ENCODE assay signal across 8 cellular contexts in the genomic region with DNA sequence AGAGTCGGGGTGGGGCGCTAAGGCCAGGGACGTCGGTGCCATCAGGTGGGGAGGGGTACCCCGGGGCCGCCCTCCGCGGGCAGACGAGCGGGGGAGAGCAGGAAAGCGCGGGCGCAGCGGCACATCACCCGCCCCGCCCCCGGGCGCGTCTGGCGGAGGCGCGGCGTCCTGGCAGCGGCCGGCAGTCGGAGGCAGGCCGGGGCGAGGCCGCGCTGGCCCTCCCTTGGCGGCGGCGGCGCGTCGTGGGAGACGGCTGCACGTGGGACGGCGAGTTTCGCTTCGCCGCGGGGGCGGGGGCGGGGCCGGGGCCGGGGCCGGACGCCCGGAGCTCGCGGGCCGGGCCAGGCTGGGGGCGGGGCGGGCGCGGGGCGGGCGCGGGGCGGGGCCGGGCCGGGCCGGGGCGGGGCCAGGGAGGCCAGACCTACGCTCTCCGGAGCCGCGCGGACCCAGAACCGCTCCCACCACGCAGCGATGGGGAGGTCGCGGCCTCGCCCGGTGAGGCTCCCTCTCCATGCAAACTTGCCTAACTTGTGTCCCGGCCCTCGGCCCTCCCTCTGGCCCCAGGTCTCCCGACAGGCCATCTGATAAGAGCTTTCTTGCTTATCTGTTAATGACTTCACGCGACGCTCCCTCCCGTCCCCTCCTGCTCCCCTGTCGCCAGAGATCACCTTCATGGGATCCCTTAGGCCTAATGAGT.
DNase-seq lines count a peak whose midpoint lies in the region; ATAC-seq and TF ChIP-seq lines count a peak whose summit lies in the region.

No MANE protein-coding gene starts in this region.

- peaks cover 38% of the 10 kb centered on the region for H3K4me1 Mint-ChIP-seq in stimulated activated naive CD8-positive, alpha-beta T cell treated with anti-CD3 and anti-CD28 coated beads, Interleukin-15, Interleukin-2, amounts not matched to agents 100 ng/mL and 50 ng/mL, for 24 hours (ENCODE audit: low read depth)

- no peaks in the 10 kb centered on the region for H3K27me3 Mint-ChIP-seq in stimulated activated naive CD8-positive, alpha-beta T cell treated with anti-CD3 and anti-CD28 coated beads, Interleukin-15, Interleukin-2, amounts not matched to agents 100 ng/mL and 50 ng/mL, for 24 hours

- peak; percentile 63 for DNase-seq in GM06990 (ENCODE audit: extremely low read depth, insufficient read length)
- DNase-seq in NCI-H345 treated with DMSO at 0.1 percent for 48 hours (lab: John Stamatoyannopoulos, UW; ENCODE audit: unreplicated experiment): peak; percentile 42
- peak; percentile 23 for DNase-seq in activated T-cell treated with anti-CD3 and anti-CD28 coated beads for 24 hours (ENCODE audit: low read depth)
- DNase-seq in erythroblast (lab: John Stamatoyannopoulos, UW): peak; percentile 63 to 76
- DNase-seq in OCI-M2 (lab: John Stamatoyannopoulos, UW; ENCODE audit: unreplicated experiment): no peak

- TF ChIP-seq POLR2A in erythroblast (IDR thresholded peaks at IDR 0.05; ENCODE audit: low read length): no peak

- H3K4me1 ChIP-seq in muscle layer of duodenum (ENCODE audit: control insufficient read depth in 1 of 2, insufficient read depth in 2 of 2, low read length in 2 of 2): peaks cover 7 to 16% of the 10 kb centered on the region in 2 donors

- H3K4me3 Mint-ChIP-seq in stimulated activated naive CD8-positive, alpha-beta T cell treated with anti-CD3 and anti-CD28 coated beads, Interleukin-15, Interleukin-2, amounts not matched to agents 100 ng/mL and 50 ng/mL, for 24 hours: peak overlapping the region; percentile 82

- no peaks in the 10 kb centered on the region for H3K27me3 ChIP-seq in GM06990 (replicated peaks; ENCODE audit: control insufficient read depth, insufficient read depth, low read length)
- H3K27me3 ChIP-seq in muscle layer of duodenum (ENCODE audit: low read depth, low read length): no peaks in the 10 kb centered on the region

- H3K4me3 ChIP-seq in GM06990 (replicated peaks; ENCODE audit: low read depth, low read length) (peak overlapping the region; percentile 57), muscle layer of duodenum (ENCODE audit: low read depth in 1 of 2, low read length in 2 of 2) (peak overlapping the region; percentile 55)

- no peak overlapping the region for H3K27ac Mint-ChIP-seq in stimulated activated naive CD8-positive, alpha-beta T cell treated with anti-CD3 and anti-CD28 coated beads, Interleukin-15, Interleukin-2, amounts not matched to agents 100 ng/mL and 50 ng/mL, for 24 hours

- H3K27ac ChIP-seq in muscle layer of duodenum (ENCODE audit: low read length): no peak overlapping the region

- peak; percentile 62 for ATAC-seq in HG02678 (IDR thresholded peaks at IDR 0.05; ENCODE audit: unreplicated experiment)

- TF ChIP-seq CTCF in GM06990 (IDR thresholded peaks at IDR 0.05; ENCODE audit: insufficient read depth, low read length, poor library complexity, severe bottlenecking): no peak

- peaks cover 25% of the 10 kb centered on the region for H3K36me3 Mint-ChIP-seq in stimulated activated naive CD8-positive, alpha-beta T cell treated with anti-CD3 and anti-CD28 coated beads, Interleukin-15, Interleukin-2, amounts not matched to agents 100 ng/mL and 50 ng/mL, for 24 hours (ENCODE audit: low read depth)

- H3K36me3 ChIP-seq in GM06990 (ENCODE audit: control insufficient read depth, insufficient read depth, low read length) (no peaks in the 10 kb centered on the region; the same call in 1 of the 2 replicates), muscle layer of duodenum (ENCODE audit: control insufficient read depth in 1 of 2, insufficient read depth in 2 of 2, low read length in 2 of 2) (no peaks in the 10 kb centered on the region)

- H3K9me3 Mint-ChIP-seq in stimulated activated naive CD8-positive, alpha-beta T cell treated with anti-CD3 and anti-CD28 coated beads, Interleukin-15, Interleukin-2, amounts not matched to agents 100 ng/mL and 50 ng/mL, for 24 hours: no peaks in the 10 kb centered on the region

- H3K9me3 ChIP-seq in muscle layer of duodenum (ENCODE audit: control insufficient read depth in 1 of 2, low read length in 2 of 2): no peaks in the 10 kb centered on the region
